In the genomic region with DNA sequence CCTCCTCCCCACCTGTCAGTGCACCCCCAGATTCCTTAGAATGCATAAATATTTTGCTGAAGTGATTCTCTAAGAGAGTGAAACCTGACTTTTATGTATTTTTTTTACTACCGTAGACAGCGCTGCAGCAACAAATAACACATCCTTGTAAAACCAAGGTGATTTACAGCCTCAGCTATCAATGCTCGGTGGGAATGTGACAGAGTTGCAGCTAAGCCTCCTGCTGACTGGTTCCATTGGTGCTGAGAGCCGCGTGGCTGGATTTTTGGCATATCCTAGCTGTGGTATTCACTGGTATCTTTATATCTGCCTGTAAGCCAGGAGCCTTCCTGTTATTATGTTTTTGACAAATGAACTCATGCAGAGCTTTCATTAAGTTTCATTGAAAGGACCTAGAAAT, we compare ENCODE assay signal across 20 cellular contexts. TPM values are rescaled to one million over a fixed set of nuclear protein-coding genes. Genes with fewer than 3 reads are reported as not detected.
DNase-seq lines count a peak whose midpoint lies in the region; TF ChIP-seq lines count a peak whose summit lies in the region.
"Had no signal": no experiment of that assay in that cellular context is flagged by ENCODE, and none has a peak within 500 bp of the region (broad histone marks: within the 10 kb centered on the region; RNA-seq: fewer than 3 reads in every experiment).

No MANE protein-coding gene starts in this region.

- peaks cover 13% of the 10 kb centered on the region for H3K27me3 Mint-ChIP-seq in nephron progenitor cell (ENCODE audit: low read depth, poor library complexity)

- no peak overlapping the region for H3K27ac Mint-ChIP-seq in nephron progenitor cell

- no peaks in the 10 kb centered on the region for H3K36me3 Mint-ChIP-seq in nephron progenitor cell (ENCODE audit: low read depth)
- H3K36me3 Mint-ChIP-seq: CD8-positive, alpha-beta memory T cell had no signal

- no peaks in the 10 kb centered on the region for H3K9me3 Mint-ChIP-seq in nephron progenitor cell

- no peak overlapping the region for H3K4me3 Mint-ChIP-seq in nephron progenitor cell
- H3K4me3 Mint-ChIP-seq: CD8-positive, alpha-beta memory T cell had no signal

- no peak for TF ChIP-seq CTCF in nephron progenitor cell (IDR thresholded peaks at IDR 0.05)

- H3K4me1 Mint-ChIP-seq in nephron progenitor cell: peaks cover 52% of the 10 kb centered on the region
- H3K4me1 Mint-ChIP-seq: CD8-positive, alpha-beta memory T cell had no signal

- DNase-seq in A172 (ENCODE audit: low spot score): peak; percentile 23
- peak; percentile 9 for DNase-seq in NCI-H2227 (lab: John Stamatoyannopoulos, UW; ENCODE audit: unreplicated experiment)
- DNase-seq in dermis blood vessel endothelial cell: peak; percentile 50
- DNase-seq in nephron progenitor cell: peak; percentile 42
- no peak for DNase-seq in activated CD4-positive, CD25-positive, alpha-beta regulatory T cell treated with anti-CD3 and anti-CD28 coated beads, Interleukin-2, amount 50 U/mL, for 72 hours
- no peak for DNase-seq in central memory CD4-positive, alpha-beta T cell
- DNase-seq in foreskin melanocyte: no peak
- no peak for DNase-seq in EL
- DNase-seq: 8988T; Calu3; CD8-positive, alpha-beta memory T cell; DMS153; KG1; NCI-H1105; NCI-H146; NCI-H2029; NCI-H345; NCI-H524 treated with DMSO at 0.1 percent for 48 hours; Peyer's patch; SJCRH30 had no signal

RNA-seq across cellular contexts. Expression of a gene that starts 11.0 kb away (rescaled TPM):
- total RNA-seq in A172 (2014; rRNA removed; shearing (Covaris generic)): not detected in 2 replicates
- total RNA-seq in dermis blood vessel endothelial cell: 103 and 196 TPM in 2 replicates
- total RNA-seq: Calu3; CD8-positive, alpha-beta memory T cell; SJCRH30 had no signal

Comparison
In these comparisons a context has a peak if more than half of its experiments do, and no peak if none do; other contexts are left out.
1. DNase-seq: peak in A172 (single experiment), NCI-H2227 (single experiment), dermis blood vessel endothelial cell (single experiment) and nephron progenitor cell (single experiment); none in activated CD4-positive, CD25-positive, alpha-beta regulatory T cell treated with anti-CD3 and anti-CD28 coated beads, Interleukin-2, amount 50 U/mL, for 72 hours (single experiment), central memory CD4-positive, alpha-beta T cell (single experiment), foreskin melanocyte (single experiment) and EL (single experiment).
2. RNA of a gene that starts 11.0 kb away (total RNA-seq): 103 to 196 TPM in dermis blood vessel endothelial cell; not detected in A172; every median in the first group is over 100 times any median in the second.